Comparison of ENCODE assay signal across 8 cellular contexts in genomic region chr10:121974019-121974534, GRCh38. TPM values are rescaled to one million over a fixed set of nuclear protein-coding genes. Genes with fewer than 3 reads are reported as not detected.
DNase-seq lines count a peak whose midpoint lies in the region; ATAC-seq and TF ChIP-seq lines count a peak whose summit lies in the region.

No MANE protein-coding gene starts in this region.

- CTCF ChIA-PET in activated CD8-positive, alpha-beta memory T cell treated with anti-CD3 and anti-CD28 coated beads, Interleukin-2, amount 10 ng/mL, durations not matched to agents 7 days and 5 days (lab: Charles Lee), result interaction anchor here (0.6 to 2.0 kb wide), 5 partner anchors 12 to 46 kb away, joined by 3 to 10 read pairs (median 3); partner anchors contain the start of gene ATE1

- no peaks in the 10 kb centered on the region for H3K27me3 Mint-ChIP-seq in activated CD8-positive, alpha-beta memory T cell treated with anti-CD3 and anti-CD28 coated beads, Interleukin-2, amount 10 ng/mL, durations not matched to agents 7 days and 5 days
- H3K27me3 Mint-ChIP-seq in central memory CD8-positive, alpha-beta T cell, result no peaks in the 10 kb centered on the region
- H3K27me3 Mint-ChIP-seq in naive thymus-derived CD8-positive, alpha-beta T cell, result no peaks in the 10 kb centered on the region

- peak overlapping the region; percentile 96 for H3K27ac ChIP-seq in HUES64 (ENCODE audit: low read depth, low read length)

- no peak for DNase-seq in activated CD8-positive, alpha-beta memory T cell treated with anti-CD3 and anti-CD28 coated beads, Interleukin-2, amount 10 ng/mL, durations not matched to agents 7 days and 5 days
- no peak for DNase-seq in activated CD8-positive, alpha-beta memory T cell treated with anti-CD3 and anti-CD28 coated beads, Interleukin-2, amount 50 U/mL, for 48 hours
- DNase-seq in central memory CD8-positive, alpha-beta T cell (ENCODE audit: low spot score in 2 of 2), result no peak
- peak in 2 of 10 donors; percentile 6 to 17 for DNase-seq in naive thymus-derived CD8-positive, alpha-beta T cell
- DNase-seq in stimulated activated CD4-positive, alpha-beta T cell treated with anti-CD3 and anti-CD28 coated beads, Interleukin-12 subunit alpha, Interleukin-12 subunit beta, amount 100 ng/mL, for 4 hours, result no peak
- DNase-seq in GM20000 (ENCODE audit: low spot score), result no peak

- no peaks in the 10 kb centered on the region for H3K27me3 ChIP-seq in HUES64 (ENCODE audit: insufficient read depth, low read length)

- TF ChIP-seq CTCF in GM20000 (IDR thresholded peaks at IDR 0.05; ENCODE audit: extremely low read depth, missing control alignments), result no peak

- H3K4me3 Mint-ChIP-seq in activated CD8-positive, alpha-beta memory T cell treated with anti-CD3 and anti-CD28 coated beads, Interleukin-2, amount 10 ng/mL, durations not matched to agents 7 days and 5 days, result peak overlapping the region; percentile 78
- peak overlapping the region; percentile 75 for H3K4me3 Mint-ChIP-seq in central memory CD8-positive, alpha-beta T cell
- peak overlapping the region; percentile 51 to 89 (median 82) for H3K4me3 Mint-ChIP-seq in naive thymus-derived CD8-positive, alpha-beta T cell

- peaks cover 12% of the 10 kb centered on the region for H3K9me3 Mint-ChIP-seq in activated CD8-positive, alpha-beta memory T cell treated with anti-CD3 and anti-CD28 coated beads, Interleukin-2, amount 10 ng/mL, durations not matched to agents 7 days and 5 days (ENCODE audit: low read depth)
- H3K9me3 Mint-ChIP-seq in central memory CD8-positive, alpha-beta T cell, result no peaks in the 10 kb centered on the region
- H3K9me3 Mint-ChIP-seq in naive thymus-derived CD8-positive, alpha-beta T cell, result no peaks in the 10 kb centered on the region

- H3K4me1 Mint-ChIP-seq in activated CD8-positive, alpha-beta memory T cell treated with anti-CD3 and anti-CD28 coated beads, Interleukin-2, amount 10 ng/mL, durations not matched to agents 7 days and 5 days, result peaks cover 19% of the 10 kb centered on the region
- peaks cover 28% of the 10 kb centered on the region for H3K4me1 Mint-ChIP-seq in central memory CD8-positive, alpha-beta T cell
- H3K4me1 Mint-ChIP-seq in naive thymus-derived CD8-positive, alpha-beta T cell, result peaks cover 11 to 34% (median 28%) of the 10 kb centered on the region in 4 donors

- peak overlapping the region; percentile 84 for H3K4me3 ChIP-seq in HUES64 (ENCODE audit: low read length)

- H3K9ac ChIP-seq in HUES64 (ENCODE audit: low read depth, low read length), result peak overlapping the region; percentile 96

- peak; percentile 18 for ATAC-seq in activated CD8-positive, alpha-beta memory T cell treated with anti-CD3 and anti-CD28 coated beads, Interleukin-2, amount 10 ng/mL, durations not matched to agents 7 days and 5 days
- ATAC-seq in central memory CD8-positive, alpha-beta T cell (replicated peaks; ENCODE audit: extremely low read depth, poor library complexity, severe bottlenecking), result peak; percentile 19
- ATAC-seq in naive thymus-derived CD8-positive, alpha-beta T cell, result peak in 1 of 2 donors; percentile 22
- no peak for ATAC-seq in GM19324 (IDR thresholded peaks at IDR 0.05; ENCODE audit: low FRiP score, unreplicated experiment)

- H3K9me3 ChIP-seq in HUES64 (ENCODE audit: insufficient read depth, low read depth, low read length), result peaks cover 18% of the 10 kb centered on the region; the same call in 1 of the 2 replicates

- H3K4me1 ChIP-seq in HUES64 (ENCODE audit: insufficient read depth, low read length), result peaks cover 9% of the 10 kb centered on the region

- peaks cover 29% of the 10 kb centered on the region for H3K36me3 ChIP-seq in HUES64 (ENCODE audit: insufficient read depth, low read length)

- H3K36me3 Mint-ChIP-seq in activated CD8-positive, alpha-beta memory T cell treated with anti-CD3 and anti-CD28 coated beads, Interleukin-2, amount 10 ng/mL, durations not matched to agents 7 days and 5 days, result peaks cover 24% of the 10 kb centered on the region
- H3K36me3 Mint-ChIP-seq in central memory CD8-positive, alpha-beta T cell (ENCODE audit: insufficient read depth), result peaks cover 22% of the 10 kb centered on the region
- peaks cover 0 to 37% (median 0%) of the 10 kb centered on the region in 3 donors for H3K36me3 Mint-ChIP-seq in naive thymus-derived CD8-positive, alpha-beta T cell

- POLR2A ChIA-PET in naive thymus-derived CD8-positive, alpha-beta T cell (lab: Charles Lee), result interaction anchor here (3.0 kb wide), 1 partner anchor 46 kb away, joined by 26 read pairs; the partner anchor contains the start of gene ATE1

- H3K27ac Mint-ChIP-seq in activated CD8-positive, alpha-beta memory T cell treated with anti-CD3 and anti-CD28 coated beads, Interleukin-2, amount 10 ng/mL, durations not matched to agents 7 days and 5 days, result peak overlapping the region; percentile 64
- H3K27ac Mint-ChIP-seq in central memory CD8-positive, alpha-beta T cell (ENCODE audit: low read depth), result no peak overlapping the region
- H3K27ac Mint-ChIP-seq in naive thymus-derived CD8-positive, alpha-beta T cell, result peak overlapping the region in 7 of 10 donors; percentile 4 to 60 (median 34)

- WGBS in HUES64, result 15% methylated on average over 21 of the region's 21 CpGs

RNA-seq across cellular contexts. Expression of gene NSMCE4A, which starts 0.9 kb away (rescaled TPM):
- 10 to 100 TPM; 60.3 to 67.1 TPM for total RNA-seq in activated CD8-positive, alpha-beta memory T cell treated with anti-CD3 and anti-CD28 coated beads, Interleukin-2, amount 10 ng/mL, durations not matched to agents 7 days and 5 days
- polyA plus RNA-seq in HUES64 (2013, experiment 1 of 2), result 60.8 TPM
- polyA plus RNA-seq in HUES64 (2013, experiment 2 of 2), result 70.1 TPM
- 10 to 100 TPM; 89.4 to 94.0 TPM for total RNA-seq in naive thymus-derived CD8-positive, alpha-beta T cell
- polyA plus RNA-seq in naive thymus-derived CD8-positive, alpha-beta T cell, result 10 to 100 TPM; 43.5 to 49.8 (median 46.7) TPM

RNA-seq across cellular contexts. Expression of gene TACC2, which starts 14.9 kb away (rescaled TPM):
- total RNA-seq in activated CD8-positive, alpha-beta memory T cell treated with anti-CD3 and anti-CD28 coated beads, Interleukin-2, amount 10 ng/mL, durations not matched to agents 7 days and 5 days, result not detected
- polyA plus RNA-seq in HUES64 (2013, experiment 1 of 2), result 36.3 TPM
- polyA plus RNA-seq in HUES64 (2013, experiment 2 of 2), result 34.9 TPM
- total RNA-seq in naive thymus-derived CD8-positive, alpha-beta T cell, result not detected
- not detected for polyA plus RNA-seq in naive thymus-derived CD8-positive, alpha-beta T cell

RNA-seq across cellular contexts. Expression of gene ATE1, which starts 46.2 kb away (rescaled TPM):
- total RNA-seq in activated CD8-positive, alpha-beta memory T cell treated with anti-CD3 and anti-CD28 coated beads, Interleukin-2, amount 10 ng/mL, durations not matched to agents 7 days and 5 days, result 10 to 100 TPM; 26.6 to 28.1 TPM
- 14.7 TPM for polyA plus RNA-seq in HUES64 (2013, experiment 1 of 2)
- polyA plus RNA-seq in HUES64 (2013, experiment 2 of 2), result 14.8 TPM
- total RNA-seq in naive thymus-derived CD8-positive, alpha-beta T cell, result 10 to 100 TPM; 26.6 to 31.5 TPM
- 10 to 100 TPM; 19.1 to 24.5 (median 24.0) TPM for polyA plus RNA-seq in naive thymus-derived CD8-positive, alpha-beta T cell
